8 cellular contexts compared by ENCODE assay signal in the genomic region with DNA sequence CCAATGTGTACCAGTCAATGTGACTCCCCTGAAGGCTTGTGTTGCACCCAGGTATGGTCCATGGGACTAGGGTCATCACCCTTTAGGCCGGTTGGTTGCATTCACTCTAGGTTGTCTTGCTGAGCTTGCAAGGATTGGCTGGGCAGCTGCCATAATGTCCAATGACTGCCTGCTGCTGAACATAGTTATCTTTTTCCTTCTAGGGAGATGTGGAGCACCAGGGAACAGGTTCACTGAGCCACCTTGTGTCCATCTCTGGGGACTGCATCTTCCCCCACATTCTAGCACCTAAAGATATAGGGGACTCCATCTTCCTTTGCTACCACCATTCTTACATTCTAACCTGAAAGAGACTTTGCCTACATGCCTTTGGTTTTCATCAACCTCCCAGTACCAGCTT.
DNase-seq lines count a peak whose midpoint lies in the region; FAIRE-seq and TF ChIP-seq lines count a peak whose summit lies in the region.

No MANE protein-coding gene starts in this region.

- H3K4me1 ChIP-seq in keratinocyte (ENCODE audit: control insufficient read depth, extremely low read depth, insufficient read depth, low read length), result peaks cover 16% of the 10 kb centered on the region

- no peaks in the 10 kb centered on the region for H3K27me3 ChIP-seq in keratinocyte (ENCODE audit: control insufficient read depth, extremely low read depth, insufficient read depth, low read length)

- H3K9ac ChIP-seq in keratinocyte (ENCODE audit: control insufficient read depth, extremely low read depth, insufficient read depth, low read length), result no peak overlapping the region

- peak; percentile 76 for TF ChIP-seq CTCF in HFF-Myc (IDR thresholded peaks at IDR 0.05; ENCODE audit: low read depth, low read length, missing control alignments)
- TF ChIP-seq CTCF in keratinocyte (optimal IDR thresholded peaks at IDR 0.05 in 1 of 3, IDR thresholded peaks at IDR 0.05 in 1 of 3, conservative IDR thresholded peaks at IDR 0.05 in 1 of 3; ENCODE audit: extremely low read depth in 1 of 3, insufficient read depth in 2 of 3, low read length in 3 of 3), result peak; percentile 79 to 93 (median 87)

- H4K20me1 ChIP-seq in keratinocyte (ENCODE audit: control insufficient read depth, extremely low read depth, insufficient read depth, low read length), result no peaks in the 10 kb centered on the region

- DNase-seq in NCI-H345 (lab: John Stamatoyannopoulos, UW), result peak; percentile 33
- DNase-seq in NCI-H345 treated with DMSO at 0.1 percent for 48 hours (lab: John Stamatoyannopoulos, UW; ENCODE audit: unreplicated experiment), result no peak
- peak; percentile 56 for DNase-seq in HFF-Myc (ENCODE audit: extremely low read depth, low read depth)
- peak; percentile 85 for DNase-seq in M059J (ENCODE audit: low read depth)
- peak; percentile 72 for DNase-seq in SK-N-DZ (ENCODE audit: low spot score)
- DNase-seq in astrocyte of the hippocampus (ENCODE audit: low read depth, low spot score), result peak; percentile 58
- DNase-seq in keratinocyte (ENCODE audit: low read depth, low spot score), result no peak
- DNase-seq in stimulated activated CD4-positive, alpha-beta T cell treated with anti-CD3 and anti-CD28 coated beads, Interleukin-2, amount 100 ng/mL, for 24 hours, result peak; percentile 52 to 53

- no peaks in the 10 kb centered on the region for H3K79me2 ChIP-seq in keratinocyte (ENCODE audit: control insufficient read depth, insufficient read depth, low read length)

- peak overlapping the region; percentile 41 for H2AFZ ChIP-seq in keratinocyte (ENCODE audit: control insufficient read depth, low read length)

- H3K9me3 ChIP-seq in keratinocyte (ENCODE audit: control insufficient read depth, low read depth, low read length), result no peaks in the 10 kb centered on the region

- no peaks in the 10 kb centered on the region for H3K9me1 ChIP-seq in keratinocyte (ENCODE audit: control insufficient read depth, extremely low read depth, insufficient read depth, low read length)

- no peak overlapping the region for H3K4me3 ChIP-seq in HFF-Myc (replicated peaks; ENCODE audit: low read depth, low read length)
- H3K4me3 ChIP-seq in keratinocyte (ENCODE audit: control insufficient read depth in 2 of 3, extremely low read depth in 1 of 3, insufficient read depth in 2 of 3, low read depth in 1 of 3, low read length in 3 of 3), result no peak overlapping the region

- no peak overlapping the region for H3K4me2 ChIP-seq in keratinocyte (ENCODE audit: control insufficient read depth, extremely low read depth, insufficient read depth, low read depth, low read length)

- dilution Hi-C loops in keratinocyte (cut with MboI; ENCODE audit: extremely low pct_ligation_motif_present, low sequenced_read_pairs), result no loop called here

- H3K27ac ChIP-seq in keratinocyte (ENCODE audit: control insufficient read depth, insufficient read depth, low read length), result no peak overlapping the region

- H3K36me3 ChIP-seq in keratinocyte (ENCODE audit: control insufficient read depth in 2 of 2, extremely low read depth in 1 of 2, insufficient read depth in 2 of 2, low read length in 2 of 2), result no peaks in the 10 kb centered on the region

- peak; percentile 79 for FAIRE-seq in keratinocyte (lab: Jason Lieb, UNC)

Comparison
In these comparisons a context has a peak if more than half of its experiments do, and no peak if none do; other contexts are left out.
1. DNase-seq: peak in NCI-H345 (single experiment), HFF-Myc (single experiment), M059J (single experiment), SK-N-DZ (single experiment), astrocyte of the hippocampus (single experiment) and stimulated activated CD4-positive, alpha-beta T cell treated with anti-CD3 and anti-CD28 coated beads, Interleukin-2, amount 100 ng/mL, for 24 hours (2 of 2); none in NCI-H345 treated with DMSO at 0.1 percent for 48 hours (single experiment) and keratinocyte (single experiment).